Comparison of ENCODE assay signal across 9 cellular contexts in genomic region chr6:28643017-28643740, GRCh38.
A peak's percentile ranks its signal among the peaks of the same experiment; 100 is the strongest.
DNase-seq lines count a peak whose midpoint lies in the region; ATAC-seq and TF ChIP-seq lines count a peak whose summit lies in the region.
"Had no signal": no experiment of that assay in that cellular context is flagged by ENCODE, and none has a peak within 500 bp of the region (broad histone marks: within the 10 kb centered on the region; RNA-seq: fewer than 3 reads in every experiment).

No MANE protein-coding gene starts in this region.

- H3K36me3 ChIP-seq in breast epithelium (no peaks in the 10 kb centered on the region), PC-9 (ENCODE audit: low read depth) (no peaks in the 10 kb centered on the region)

- no peak for ATAC-seq in GM21825 (IDR thresholded peaks at IDR 0.05; ENCODE audit: unreplicated experiment)

- H3K4me1 ChIP-seq in breast epithelium (no peaks in the 10 kb centered on the region), PC-9 (replicated peaks; ENCODE audit: insufficient read depth) (0 out of 2 replicates have a peak, but pooled peaks cover 5% of the 10 kb centered on the region)

- H4K20me1 ChIP-seq in PC-9 (ENCODE audit: insufficient read depth) = no peaks in the 10 kb centered on the region

- H3F3A ChIP-seq in PC-9 (ENCODE audit: insufficient read depth, low read depth) = peaks cover 12% of the 10 kb centered on the region

- no peaks in the 10 kb centered on the region for H3K27me3 Mint-ChIP-seq in MCF 10A (ENCODE audit: insufficient read depth, unreplicated experiment)

- no peaks in the 10 kb centered on the region for H3K9me3 Mint-ChIP-seq in MCF 10A (ENCODE audit: unreplicated experiment)
- H3K9me3 Mint-ChIP-seq: central memory CD8-positive, alpha-beta T cell had no signal

- no peak overlapping the region for H2AFZ ChIP-seq in PC-9

- TF ChIP-seq CTCF in MCF 10A (IDR thresholded peaks at IDR 0.05; ENCODE audit: unreplicated experiment) = no peak
- no peak for TF ChIP-seq CTCF in breast epithelium (IDR thresholded peaks at IDR 0.05)
- TF ChIP-seq CTCF in PC-9 (conservative IDR thresholded peaks at IDR 0.05) = no peak

- H3K27ac ChIP-seq in breast epithelium (no peak overlapping the region), PC-9 (peak overlapping the region; percentile 33; the same call in 1 of the 2 replicates)

- H3K27me3 ChIP-seq in breast epithelium = peaks cover 0 to 21% of the 10 kb centered on the region in 2 donors
- no peaks in the 10 kb centered on the region for H3K27me3 ChIP-seq in PC-9 (ENCODE audit: insufficient read depth, low read depth)

- H3K9me3 ChIP-seq in breast epithelium = no peaks in the 10 kb centered on the region
- no peaks in the 10 kb centered on the region for H3K9me3 ChIP-seq in PC-9 (ENCODE audit: insufficient read depth, low read depth)

- TF ChIP-seq POLR2A in breast epithelium (IDR thresholded peaks at IDR 0.05) (no peak), erythroblast (IDR thresholded peaks at IDR 0.05; ENCODE audit: low read length) (no peak)

- peak overlapping the region; percentile 71 for H3K4me3 Mint-ChIP-seq in MCF 10A (ENCODE audit: unreplicated experiment)
- H3K4me3 Mint-ChIP-seq: central memory CD8-positive, alpha-beta T cell had no signal

- intact Hi-C loops in MCF 10A (cut with micrococcal nuclease) (loop anchor here (2.0 kb wide), 1 partner anchor 36 kb away; no protein-coding TSS in a partner anchor), breast epithelium (cut with DNase I; ENCODE audit: low total_unique reads) (no loop called here), PC-9 (cut with micrococcal nuclease; ENCODE audit: unreplicated experiment) (loop anchor here (10.0 kb wide), 1 partner anchor 98 kb away; no protein-coding TSS in a partner anchor)

- H3K4me1 Mint-ChIP-seq in MCF 10A (ENCODE audit: insufficient read depth, unreplicated experiment) = peaks cover 6% of the 10 kb centered on the region

- peak; percentile 76 for DNase-seq in MCF 10A (ENCODE audit: unreplicated experiment)
- DNase-seq in breast epithelium (ENCODE audit: low spot score in 2 of 2) = no peak
- peak; percentile 61 to 68 for DNase-seq in PC-9
- DNase-seq in erythroblast (lab: John Stamatoyannopoulos, UW) = peak; percentile 53 to 61
- DNase-seq in stimulated activated CD8-positive, alpha-beta memory T cell treated with anti-CD3 and anti-CD28 coated beads, Interleukin-4, amount 100 ng/mL, for 48 hours = peak; percentile 80
- no peak for DNase-seq in NCI-H2029 (lab: John Stamatoyannopoulos, UW)
- DNase-seq in activated effector memory CD4-positive, alpha-beta T cell treated with Interleukin-2 at 50 U/mL for 16 hours = no peak

- CTCF ChIA-PET in MCF 10A (lab: Yijun Ruan, JAX) = no interaction called here
- CTCF ChIA-PET in PC-9 (lab: Charles Lee) = no interaction called here

- POLR2A ChIA-PET in MCF 10A (lab: Yijun Ruan, JAX) = interaction anchor here (0.9 kb wide), 1 partner anchor 23 kb away, joined by 3 read pairs; no protein-coding TSS in a partner anchor
- POLR2A ChIA-PET in PC-9 (lab: Charles Lee; ENCODE audit: unreplicated experiment) = no interaction called here

- H3K36me3 Mint-ChIP-seq in MCF 10A (ENCODE audit: insufficient read depth, unreplicated experiment) = peaks cover 12% of the 10 kb centered on the region

- peak overlapping the region; percentile 57 for H3K4me2 ChIP-seq in PC-9

- no peaks in the 10 kb centered on the region for H3K9me2 ChIP-seq in PC-9 (ENCODE audit: insufficient read depth)

- BruUV-seq in MCF 10A (replicated peaks; lab: Mats Ljungman, UMichigan) (no TSS peak), PC-9 (replicated peaks; lab: Mats Ljungman, UMichigan) (no TSS peak)

- H3K4me3 ChIP-seq in breast epithelium (no peak overlapping the region), PC-9 (peak overlapping the region; percentile 40; the same call in 1 of the 2 replicates)

- H3K79me2 ChIP-seq in PC-9 (ENCODE audit: low read depth) = no peaks in the 10 kb centered on the region

- H3K27ac Mint-ChIP-seq in MCF 10A (ENCODE audit: low read depth, unreplicated experiment) = peak overlapping the region; percentile 76

Comparison
In these comparisons a context has a peak if more than half of its experiments do, and no peak if none do; other contexts are left out.
1. DNase-seq: peak in MCF 10A (single experiment), PC-9 (2 of 2), erythroblast (2 of 2) and stimulated activated CD8-positive, alpha-beta memory T cell treated with anti-CD3 and anti-CD28 coated beads, Interleukin-4, amount 100 ng/mL, for 48 hours (single experiment); none in breast epithelium (0 of 2), NCI-H2029 (single experiment) and activated effector memory CD4-positive, alpha-beta T cell treated with Interleukin-2 at 50 U/mL for 16 hours (single experiment).